Comparison of ENCODE assay signal across 16 cellular contexts in the genomic region with DNA sequence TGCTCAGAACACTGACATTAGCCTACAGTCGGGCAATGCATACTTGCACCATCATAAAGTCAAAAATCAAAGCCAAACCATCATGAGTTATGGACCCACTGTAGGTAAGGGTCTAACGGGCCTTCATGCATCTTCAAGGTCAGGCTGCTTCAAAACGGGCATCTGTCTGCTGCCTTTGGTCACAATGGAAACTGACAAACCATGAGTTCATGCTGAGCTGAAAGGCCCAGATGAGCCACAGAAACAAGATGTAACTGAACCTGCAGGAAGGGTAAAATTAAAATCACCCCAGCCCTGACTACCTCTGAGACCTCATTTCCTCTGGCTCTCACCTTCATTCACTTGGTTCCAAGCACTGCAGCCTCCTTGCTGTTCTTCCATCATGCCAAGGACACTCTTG.
"Had no signal": no experiment of that assay in that cellular context is flagged by ENCODE, and none has a peak within 500 bp of the region (broad histone marks: within the 10 kb centered on the region; RNA-seq: fewer than 3 reads in every experiment).

No MANE protein-coding gene starts in this region.

- H3K27me3 ChIP-seq: heart left ventricle, neutrophil, thyroid gland, vagina had no signal

- H3K4me1 ChIP-seq: thyroid gland, vagina had no signal

- H3K4me1 Mint-ChIP-seq: naive thymus-derived CD4-positive, alpha-beta T cell; stimulated activated naive CD8-positive, alpha-beta T cell treated with anti-CD3 and anti-CD28 coated beads, Interleukin-15, amount 100 ng/mL, for 72 hours had no signal

- H3K27ac ChIP-seq: coronary artery, heart left ventricle, neutrophil, thyroid gland, vagina had no signal

- H3K36me3 Mint-ChIP-seq: memory B cell; naive thymus-derived CD4-positive, alpha-beta T cell; stimulated activated naive B cell treated with anti-CD40 and anti-IgM and Interleukin-4, amounts not matched to agents 10 μg/mL and 1 μg/mL and 100 μg/mL, for 72 hours; type B pancreatic cell had no signal

- H3K4me3 Mint-ChIP-seq: memory B cell; naive thymus-derived CD4-positive, alpha-beta T cell; nephron progenitor cell; stimulated activated naive B cell treated with anti-CD40 and anti-IgM and Interleukin-4, amounts not matched to agents 10 μg/mL and 1 μg/mL and 100 μg/mL, for 72 hours; stimulated activated naive CD8-positive, alpha-beta T cell treated with anti-CD3 and anti-CD28 coated beads, Interleukin-15, amount 100 ng/mL, for 72 hours; type B pancreatic cell had no signal

- H3K27me3 Mint-ChIP-seq: type B pancreatic cell had no signal

- H3K36me3 ChIP-seq: heart left ventricle, neutrophil, thyroid gland, vagina had no signal

- H3K27ac Mint-ChIP-seq: memory B cell; naive thymus-derived CD4-positive, alpha-beta T cell; stimulated activated naive B cell treated with anti-CD40 and anti-IgM and Interleukin-4, amounts not matched to agents 10 μg/mL and 1 μg/mL and 100 μg/mL, for 72 hours; stimulated activated naive CD8-positive, alpha-beta T cell treated with anti-CD3 and anti-CD28 coated beads, Interleukin-15, amount 100 ng/mL, for 72 hours; type B pancreatic cell had no signal

- H3K9me3 Mint-ChIP-seq: memory B cell; nephron progenitor cell; stimulated activated naive CD8-positive, alpha-beta T cell treated with anti-CD3 and anti-CD28 coated beads, Interleukin-15, amount 100 ng/mL, for 72 hours; type B pancreatic cell had no signal

- DNase-seq: effector CD8-positive, alpha-beta T cell; heart left ventricle; hippocampal formation; naive thymus-derived CD4-positive, alpha-beta T cell; nephron progenitor cell; stimulated activated CD4-positive, alpha-beta T cell treated with anti-CD3 and anti-CD28 coated beads, Interleukin-2, amount 100 ng/mL, for 24 hours; stimulated activated CD4-positive, alpha-beta T cell treated with anti-CD3 and anti-CD28 coated beads, Interleukin-4, amount 100 ng/mL, for 4 hours; stimulated activated naive B cell treated with anti-CD40 and anti-IgM and Interleukin-4, amounts not matched to agents 10 μg/mL and 1 μg/mL and 100 μg/mL, for 72 hours; stimulated activated naive CD8-positive, alpha-beta T cell treated with anti-CD3 and anti-CD28 coated beads, Interleukin-15, amount 100 ng/mL, for 72 hours; thyroid gland had no signal

- ATAC-seq: naive thymus-derived CD4-positive, alpha-beta T cell; sciatic nerve; stimulated activated naive CD8-positive, alpha-beta T cell treated with anti-CD3 and anti-CD28 coated beads, Interleukin-15, amount 100 ng/mL, for 72 hours had no signal

- H3K4me3 ChIP-seq: coronary artery, heart left ventricle, thyroid gland, vagina had no signal

- H3K9me3 ChIP-seq: heart left ventricle, neutrophil, thyroid gland, vagina had no signal
